In genomic region chr14:64517667-64518066, GRCh38 we compare ENCODE assay signal across 1 cellular context. TPM values are rescaled to one million over a fixed set of nuclear protein-coding genes. Genes with fewer than 3 reads are reported as not detected.
"Had no signal": no experiment of that assay in that cellular context is flagged by ENCODE, and none has a peak within 500 bp of the region (broad histone marks: within the 10 kb centered on the region; RNA-seq: fewer than 3 reads in every experiment).

No MANE protein-coding gene starts in this region.

RNA-seq across cellular contexts. Expression of gene HSPA2, which starts 22.9 kb away (rescaled TPM):
- total RNA-seq: K562 had no signal
